Comparison of ENCODE assay signal across 2 cellular contexts in genomic region chr18:774811-775210, GRCh38.
TF ChIP-seq lines count a peak whose summit lies in the region.

No MANE protein-coding gene starts in this region.

TF ChIP-seq in K562, 482 proteins besides CTCF, POLR2A, EP300 and RAD21:
- TF ChIP-seq MECOM (CRISPR knock-in tag; IDR thresholded peaks at IDR 0.05) (no peak), TEAD1 (CRISPR knock-in tag; IDR thresholded peaks at IDR 0.05) (0 out of 4 replicates have a peak, but pooled peaks of 1 of the 2 experiments have one; percentile 17), XRCC4 (IDR thresholded peaks at IDR 0.05; ENCODE audit: extremely low read depth, insufficient read depth, insufficient read length) (no peak), MGA (IDR thresholded peaks at IDR 0.05) (no peak), FOXA3 (CRISPR knock-in tag; conservative IDR thresholded peaks at IDR 0.05 in 1 of 2, IDR thresholded peaks at IDR 0.05 in 1 of 2) (0 out of 4 replicates have a peak, but pooled peaks of 1 of the 2 experiments have one; percentile 63), LEF1 (IDR thresholded peaks at IDR 0.05) (no peak), TEAD4 (IDR thresholded peaks at IDR 0.05; ENCODE audit: low read length) (no peak), TEAD4 (CRISPR knock-in tag; IDR thresholded peaks at IDR 0.05; ENCODE audit: borderline replicate concordance) (0 out of 2 replicates have a peak, but pooled peaks have one; percentile 22), FOXP1 (CRISPR knock-in tag; IDR thresholded peaks at IDR 0.05) (0 out of 2 replicates have a peak, but pooled peaks have one; percentile 38), ZFP36 (IDR thresholded peaks at IDR 0.05; ENCODE audit: low read depth, low read length, partially characterized antibody) (peak; percentile 27), ZNF282 (CRISPR knock-in tag; IDR thresholded peaks at IDR 0.05) (no peak), SMC3 (conservative IDR thresholded peaks at IDR 0.05; ENCODE audit: insufficient read depth, low read depth, low read length) (no peak), BRD4 (IDR thresholded peaks at IDR 0.05) (no peak), RBM25 (IDR thresholded peaks at IDR 0.05; ENCODE audit: low read depth, low read length, severe bottlenecking) (peak; percentile 43), TSC22D4 (tag; IDR thresholded peaks at IDR 0.05) (no peak), SMAD3 (CRISPR knock-in tag; conservative IDR thresholded peaks at IDR 0.05) (no peak), TFAM (CRISPR knock-in tag; conservative IDR thresholded peaks at IDR 0.05) (no peak), CBX1 (IDR thresholded peaks at IDR 0.05; ENCODE audit: low read depth) (no peak)

TF ChIP-seq in HepG2, 621 proteins besides CTCF, POLR2A, EP300 and RAD21 (continues in another document):
- no peak for TF ChIP-seq NBN (conservative IDR thresholded peaks at IDR 0.05)
- TF ChIP-seq ZMAT5 (CRISPR knock-in tag; IDR thresholded peaks at IDR 0.05; ENCODE audit: borderline replicate concordance, low read depth) = no peak
- no peak for TF ChIP-seq ATM (IDR thresholded peaks at IDR 0.05; ENCODE audit: borderline replicate concordance)
- TF ChIP-seq EHMT2 (IDR thresholded peaks at IDR 0.05; ENCODE audit: borderline replicate concordance, low read depth, low read length) = no peak
- TF ChIP-seq TBX2 (CRISPR knock-in tag; IDR thresholded peaks at IDR 0.05; ENCODE audit: borderline replicate concordance) = no peak
- no peak for TF ChIP-seq TAF1 (CRISPR knock-in tag; IDR thresholded peaks at IDR 0.05)
- no peak for TF ChIP-seq NFKBIZ (CRISPR knock-in tag; IDR thresholded peaks at IDR 0.05)
- no peak for TF ChIP-seq ZGPAT (CRISPR knock-in tag; IDR thresholded peaks at IDR 0.05)
- TF ChIP-seq REL (CRISPR knock-in tag; conservative IDR thresholded peaks at IDR 0.05) = no peak
- TF ChIP-seq ZNF703 (CRISPR knock-in tag; IDR thresholded peaks at IDR 0.05; ENCODE audit: borderline replicate concordance) = no peak
- TF ChIP-seq ZNF574 (CRISPR knock-in tag; IDR thresholded peaks at IDR 0.05) = peak; percentile 70; the same call in 1 of the 2 replicates
- TF ChIP-seq ZSCAN21 (CRISPR knock-in tag; IDR thresholded peaks at IDR 0.05; ENCODE audit: borderline replicate concordance) = no peak
- no peak for TF ChIP-seq GPN1 (CRISPR knock-in tag; IDR thresholded peaks at IDR 0.05; ENCODE audit: borderline replicate concordance)
- no peak for TF ChIP-seq SETDB1 (CRISPR knock-in tag; IDR thresholded peaks at IDR 0.05; ENCODE audit: borderline replicate concordance)
- TF ChIP-seq HDAC1 (CRISPR knock-in tag; IDR thresholded peaks at IDR 0.05) = peak; percentile 32; the same call in 1 of the 2 replicates
- TF ChIP-seq, protein P1, sequence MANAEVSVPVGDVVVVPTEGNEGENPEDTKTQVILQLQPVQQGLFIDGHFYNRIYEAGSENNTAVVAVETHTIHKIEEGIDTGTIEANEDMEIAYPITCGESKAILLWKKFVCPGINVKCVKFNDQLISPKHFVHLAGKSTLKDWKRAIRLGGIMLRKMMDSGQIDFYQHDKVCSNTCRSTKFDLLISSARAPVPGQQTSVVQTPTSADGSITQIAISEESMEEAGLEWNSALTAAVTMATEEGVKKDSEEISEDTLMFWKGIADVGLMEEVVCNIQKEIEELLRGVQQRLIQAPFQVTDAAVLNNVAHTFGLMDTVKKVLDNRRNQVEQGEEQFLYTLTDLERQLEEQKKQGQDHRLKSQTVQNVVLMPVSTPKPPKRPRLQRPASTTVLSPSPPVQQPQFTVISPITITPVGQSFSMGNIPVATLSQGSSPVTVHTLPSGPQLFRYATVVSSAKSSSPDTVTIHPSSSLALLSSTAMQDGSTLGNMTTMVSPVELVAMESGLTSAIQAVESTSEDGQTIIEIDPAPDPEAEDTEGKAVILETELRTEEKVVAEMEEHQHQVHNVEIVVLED (CRISPR knock-in tag; IDR thresholded peaks at IDR 0.05; ENCODE audit: borderline replicate concordance) = no peak
- TF ChIP-seq ETS1 (CRISPR knock-in tag; IDR thresholded peaks at IDR 0.05) = no peak
- TF ChIP-seq ZBTB33 (CRISPR knock-in tag; IDR thresholded peaks at IDR 0.05) = no peak
- no peak for TF ChIP-seq ZIK1 (CRISPR knock-in tag; IDR thresholded peaks at IDR 0.05; ENCODE audit: borderline replicate concordance, low read depth)
- TF ChIP-seq RFX5 (IDR thresholded peaks at IDR 0.05; ENCODE audit: low read depth, low read length) = no peak
- TF ChIP-seq HHEX (CRISPR knock-in tag; IDR thresholded peaks at IDR 0.05) = no peak
- no peak for TF ChIP-seq POLR2AphosphoS2 (IDR thresholded peaks at IDR 0.05; ENCODE audit: low read depth, low read length)
- no peak for TF ChIP-seq KDM2A (CRISPR knock-in tag; IDR thresholded peaks at IDR 0.05; ENCODE audit: borderline replicate concordance, low read depth)
- no peak for TF ChIP-seq ZNF3 (CRISPR knock-in tag; IDR thresholded peaks at IDR 0.05)
- TF ChIP-seq ZNF768 (CRISPR knock-in tag; IDR thresholded peaks at IDR 0.05) = peak; percentile 54; the same call in 1 of the 2 replicates
- peak; percentile 42; the same call in 1 of the 2 replicates for TF ChIP-seq HDAC2 (CRISPR knock-in tag; IDR thresholded peaks at IDR 0.05)
- TF ChIP-seq ZMYM2 (CRISPR knock-in tag; IDR thresholded peaks at IDR 0.05) = 0 out of 2 replicates have a peak, but pooled peaks have one; percentile 24
- TF ChIP-seq CEBPZ (IDR thresholded peaks at IDR 0.05; ENCODE audit: low read length) = no peak
- no peak for TF ChIP-seq KLF16 (CRISPR knock-in tag; IDR thresholded peaks at IDR 0.05)
- TF ChIP-seq FOXP1 (IDR thresholded peaks at IDR 0.05) = no peak
- peak; percentile 15; the same call in 1 of the 2 replicates for TF ChIP-seq FOXP1 (CRISPR knock-in tag; IDR thresholded peaks at IDR 0.05)
- TF ChIP-seq KAT7 (CRISPR knock-in tag; IDR thresholded peaks at IDR 0.05; ENCODE audit: borderline replicate concordance) = no peak
- TF ChIP-seq, protein P2, sequence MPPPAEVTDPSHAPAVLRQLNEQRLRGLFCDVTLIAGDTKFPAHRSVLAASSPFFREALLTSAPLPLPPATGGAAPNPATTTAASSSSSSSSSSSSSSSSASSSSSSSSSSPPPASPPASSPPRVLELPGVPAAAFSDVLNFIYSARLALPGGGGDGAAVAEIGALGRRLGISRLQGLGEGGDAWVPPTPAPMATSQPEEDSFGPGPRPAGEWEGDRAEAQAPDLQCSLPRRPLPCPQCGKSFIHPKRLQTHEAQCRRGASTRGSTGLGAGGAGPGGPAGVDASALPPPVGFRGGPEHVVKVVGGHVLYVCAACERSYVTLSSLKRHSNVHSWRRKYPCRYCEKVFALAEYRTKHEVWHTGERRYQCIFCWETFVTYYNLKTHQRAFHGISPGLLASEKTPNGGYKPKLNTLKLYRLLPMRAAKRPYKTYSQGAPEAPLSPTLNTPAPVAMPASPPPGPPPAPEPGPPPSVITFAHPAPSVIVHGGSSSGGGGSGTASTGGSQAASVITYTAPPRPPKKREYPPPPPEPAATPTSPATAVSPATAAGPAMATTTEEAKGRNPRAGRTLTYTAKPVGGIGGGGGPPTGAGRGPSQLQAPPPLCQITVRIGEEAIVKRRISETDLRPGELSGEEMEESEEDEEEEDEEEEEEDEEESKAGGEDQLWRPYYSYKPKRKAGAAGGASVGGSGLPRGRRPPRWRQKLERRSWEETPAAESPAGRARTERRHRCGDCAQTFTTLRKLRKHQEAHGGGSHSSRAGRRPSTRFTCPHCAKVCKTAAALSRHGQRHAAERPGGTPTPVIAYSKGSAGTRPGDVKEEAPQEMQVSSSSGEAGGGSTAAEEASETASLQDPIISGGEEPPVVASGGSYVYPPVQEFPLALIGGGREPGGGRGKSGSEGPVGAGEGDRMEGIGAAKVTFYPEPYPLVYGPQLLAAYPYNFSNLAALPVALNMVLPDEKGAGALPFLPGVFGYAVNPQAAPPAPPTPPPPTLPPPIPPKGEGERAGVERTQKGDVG (CRISPR knock-in tag; IDR thresholded peaks at IDR 0.05; ENCODE audit: borderline replicate concordance) = no peak
- no peak for TF ChIP-seq XRCC5 (optimal IDR thresholded peaks at IDR 0.05; ENCODE audit: low read length)
- TF ChIP-seq FOXM1 (CRISPR knock-in tag; IDR thresholded peaks at IDR 0.05) = no peak
- TF ChIP-seq ZNF383 (CRISPR knock-in tag; IDR thresholded peaks at IDR 0.05; ENCODE audit: borderline replicate concordance) = no peak
- no peak for TF ChIP-seq CC2D1A (CRISPR knock-in tag; IDR thresholded peaks at IDR 0.05)
- TF ChIP-seq, protein P3, sequence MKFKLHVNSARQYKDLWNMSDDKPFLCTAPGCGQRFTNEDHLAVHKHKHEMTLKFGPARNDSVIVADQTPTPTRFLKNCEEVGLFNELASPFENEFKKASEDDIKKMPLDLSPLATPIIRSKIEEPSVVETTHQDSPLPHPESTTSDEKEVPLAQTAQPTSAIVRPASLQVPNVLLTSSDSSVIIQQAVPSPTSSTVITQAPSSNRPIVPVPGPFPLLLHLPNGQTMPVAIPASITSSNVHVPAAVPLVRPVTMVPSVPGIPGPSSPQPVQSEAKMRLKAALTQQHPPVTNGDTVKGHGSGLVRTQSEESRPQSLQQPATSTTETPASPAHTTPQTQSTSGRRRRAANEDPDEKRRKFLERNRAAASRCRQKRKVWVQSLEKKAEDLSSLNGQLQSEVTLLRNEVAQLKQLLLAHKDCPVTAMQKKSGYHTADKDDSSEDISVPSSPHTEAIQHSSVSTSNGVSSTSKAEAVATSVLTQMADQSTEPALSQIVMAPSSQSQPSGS (CRISPR knock-in tag; IDR thresholded peaks at IDR 0.05) = 0 out of 2 replicates have a peak, but pooled peaks have one; percentile 6
